Comparison of ENCODE assay signal across 8 cellular contexts in genomic region chr6:52839124-52840055, GRCh38. TPM values are rescaled to one million over a fixed set of nuclear protein-coding genes. Genes with fewer than 3 reads are reported as not detected.
A peak's percentile ranks its signal among the peaks of the same experiment; 100 is the strongest.
DNase-seq lines count a peak whose midpoint lies in the region; ATAC-seq lines count a peak whose summit lies in the region.

No MANE protein-coding gene starts in this region.

- POLR2A ChIA-PET in activated CD4-positive, alpha-beta memory T cell treated with anti-CD3 and anti-CD28 coated beads, Interleukin-2, amount 10 ng/mL, durations not matched to agents 7 days and 5 days (lab: Charles Lee), result no interaction called here
- POLR2A ChIA-PET in naive thymus-derived CD4-positive, alpha-beta T cell (lab: Charles Lee), result no interaction called here

- H3K27me3 ChIP-seq in naive thymus-derived CD4-positive, alpha-beta T cell (ENCODE audit: control insufficient read depth in 2 of 2, insufficient read depth in 2 of 2, low read length in 2 of 2), result no peaks in the 10 kb centered on the region

- H3K9me3 Mint-ChIP-seq in activated CD4-positive, alpha-beta memory T cell treated with anti-CD3 and anti-CD28 coated beads, Interleukin-2, amount 10 ng/mL, durations not matched to agents 7 days and 5 days, result no peaks in the 10 kb centered on the region
- no peaks in the 10 kb centered on the region for H3K9me3 Mint-ChIP-seq in naive thymus-derived CD4-positive, alpha-beta T cell

- peak; percentile 41 for DNase-seq in activated gamma-delta T cell treated with Interleukin-2 at 50 U/mL for 16 hours
- no peak for DNase-seq in activated gamma-delta T cell (lab: John Stamatoyannopoulos, UW)
- DNase-seq in NCI-H460 (ENCODE audit: extremely low read depth, low read depth), result peak; percentile 65
- peak; percentile 49 for DNase-seq in activated CD4-positive, alpha-beta memory T cell treated with anti-CD3 and anti-CD28 coated beads, Interleukin-2, amount 10 ng/mL, durations not matched to agents 7 days and 5 days
- DNase-seq in epidermal melanocyte (ENCODE audit: insufficient read length, low spot score), result peak; percentile 41
- DNase-seq in naive thymus-derived CD4-positive, alpha-beta T cell, result peak in 8 of 9 donors; percentile 8 to 53 (median 38)
- peak; percentile 44 for DNase-seq in superior temporal gyrus (ENCODE audit: extremely low spot score)

- intact Hi-C loops in naive thymus-derived CD4-positive, alpha-beta T cell (cut with micrococcal nuclease), result loop anchor here (1.0 to 2.0 kb wide), 2 partner anchors 645 kb away; no protein-coding TSS in a partner anchor

- no peaks in the 10 kb centered on the region for H3K9me3 ChIP-seq in naive thymus-derived CD4-positive, alpha-beta T cell (ENCODE audit: control insufficient read depth in 2 of 3, low read length in 3 of 3)

- H3K27ac ChIP-seq in naive thymus-derived CD4-positive, alpha-beta T cell (ENCODE audit: low read depth, low read length), result no peak overlapping the region

- no peaks in the 10 kb centered on the region for H3K4me1 Mint-ChIP-seq in activated CD4-positive, alpha-beta memory T cell treated with anti-CD3 and anti-CD28 coated beads, Interleukin-2, amount 10 ng/mL, durations not matched to agents 7 days and 5 days
- peaks cover 0 to 6% (median 0%) of the 10 kb centered on the region in 7 donors for H3K4me1 Mint-ChIP-seq in naive thymus-derived CD4-positive, alpha-beta T cell

- no peak overlapping the region for H3K4me3 ChIP-seq in naive thymus-derived CD4-positive, alpha-beta T cell (ENCODE audit: low read length)

- H3K36me3 Mint-ChIP-seq in activated CD4-positive, alpha-beta memory T cell treated with anti-CD3 and anti-CD28 coated beads, Interleukin-2, amount 10 ng/mL, durations not matched to agents 7 days and 5 days (ENCODE audit: low read depth), result no peaks in the 10 kb centered on the region
- H3K36me3 Mint-ChIP-seq in naive thymus-derived CD4-positive, alpha-beta T cell, result no peaks in the 10 kb centered on the region

- H3K4me1 ChIP-seq in naive thymus-derived CD4-positive, alpha-beta T cell (ENCODE audit: control insufficient read depth in 2 of 2, insufficient read depth in 2 of 2, low read length in 2 of 2), result no peaks in the 10 kb centered on the region

- H3K27me3 Mint-ChIP-seq in activated CD4-positive, alpha-beta memory T cell treated with anti-CD3 and anti-CD28 coated beads, Interleukin-2, amount 10 ng/mL, durations not matched to agents 7 days and 5 days, result peaks cover 35% of the 10 kb centered on the region
- H3K27me3 Mint-ChIP-seq in naive thymus-derived CD4-positive, alpha-beta T cell, result peaks cover 36 to 49% (median 39%) of the 10 kb centered on the region in 5 donors

- H3K36me3 ChIP-seq in naive thymus-derived CD4-positive, alpha-beta T cell (ENCODE audit: control insufficient read depth in 2 of 3, insufficient read depth in 3 of 3, low read length in 3 of 3), result no peaks in the 10 kb centered on the region

- CTCF ChIA-PET in activated CD4-positive, alpha-beta memory T cell treated with anti-CD3 and anti-CD28 coated beads, Interleukin-2, amount 10 ng/mL, durations not matched to agents 7 days and 5 days (lab: Charles Lee), result no interaction called here
- CTCF ChIA-PET in naive thymus-derived CD4-positive, alpha-beta T cell (lab: Charles Lee), result no interaction called here

- H3K4me3 Mint-ChIP-seq in activated CD4-positive, alpha-beta memory T cell treated with anti-CD3 and anti-CD28 coated beads, Interleukin-2, amount 10 ng/mL, durations not matched to agents 7 days and 5 days, result no peak overlapping the region
- no peak overlapping the region for H3K4me3 Mint-ChIP-seq in naive thymus-derived CD4-positive, alpha-beta T cell

- H3K27ac Mint-ChIP-seq in activated CD4-positive, alpha-beta memory T cell treated with anti-CD3 and anti-CD28 coated beads, Interleukin-2, amount 10 ng/mL, durations not matched to agents 7 days and 5 days, result no peak overlapping the region
- no peak overlapping the region for H3K27ac Mint-ChIP-seq in naive thymus-derived CD4-positive, alpha-beta T cell

- peak; percentile 75 for ATAC-seq in HG02938 (IDR thresholded peaks at IDR 0.05; ENCODE audit: unreplicated experiment)
- peak; percentile 87 for ATAC-seq in naive thymus-derived CD4-positive, alpha-beta T cell

RNA-seq across cellular contexts. Expression of gene GSTA5, which starts 1.2 kb away (rescaled TPM):
- not detected in 2 replicates for total RNA-seq in NCI-H460 (2014; rRNA removed; shearing (Covaris generic))
- polyA plus RNA-seq in NCI-H460 (2014; cell fraction: nucleus; rRNA removed), result not detected in 2 replicates
- not detected for total RNA-seq in activated CD4-positive, alpha-beta memory T cell treated with anti-CD3 and anti-CD28 coated beads, Interleukin-2, amount 10 ng/mL, durations not matched to agents 7 days and 5 days
- total RNA-seq in naive thymus-derived CD4-positive, alpha-beta T cell, result not detected
- polyA plus RNA-seq in naive thymus-derived CD4-positive, alpha-beta T cell, result not detected

RNA-seq across cellular contexts. Expression of gene GSTA1, which starts 35.8 kb away (rescaled TPM):
- total RNA-seq in NCI-H460 (2014; rRNA removed; shearing (Covaris generic)), result not detected in 2 replicates
- polyA plus RNA-seq in NCI-H460 (2014; cell fraction: nucleus; rRNA removed), result not detected in 2 replicates
- not detected for total RNA-seq in activated CD4-positive, alpha-beta memory T cell treated with anti-CD3 and anti-CD28 coated beads, Interleukin-2, amount 10 ng/mL, durations not matched to agents 7 days and 5 days
- total RNA-seq in naive thymus-derived CD4-positive, alpha-beta T cell, result not detected
- not detected for polyA plus RNA-seq in naive thymus-derived CD4-positive, alpha-beta T cell
